8 cellular contexts compared by ENCODE assay signal in the genomic region with DNA sequence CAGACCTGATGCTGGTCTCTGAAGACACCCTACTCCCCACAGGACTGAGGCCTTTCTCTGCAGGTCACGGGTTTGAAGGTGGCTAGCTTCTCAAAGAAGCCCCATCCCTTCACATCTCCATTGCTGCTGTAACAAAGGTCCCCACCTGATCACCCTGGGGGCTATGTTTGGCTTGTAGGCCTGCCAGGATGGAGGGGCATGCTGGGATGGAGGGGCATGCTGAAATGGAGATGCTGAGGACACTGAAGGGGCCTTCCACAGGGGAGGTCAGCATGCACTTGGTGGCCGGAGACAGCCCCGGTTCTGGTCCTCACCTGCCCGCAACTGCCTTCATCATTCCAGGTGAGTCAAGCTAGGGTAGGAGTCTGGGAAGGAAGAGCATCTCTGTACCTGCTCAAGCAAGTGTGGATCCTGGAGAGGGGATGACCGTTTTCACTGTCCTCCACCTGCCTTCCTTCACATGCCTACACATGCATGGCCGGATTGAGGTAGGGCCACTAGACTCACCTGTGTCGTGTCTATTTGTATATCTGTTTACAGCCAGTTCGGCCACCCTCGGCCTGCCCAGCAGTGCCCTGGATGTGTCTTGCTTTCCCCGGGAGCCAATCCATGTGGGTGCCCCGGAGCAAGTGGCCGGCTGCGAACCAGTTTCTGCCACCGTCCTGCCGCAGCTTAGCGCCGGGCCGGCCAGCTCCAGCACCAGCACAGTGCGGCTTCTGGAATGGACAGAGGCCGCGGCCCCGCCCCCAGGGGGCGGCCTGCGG. TPM values are rescaled to one million over a fixed set of nuclear protein-coding genes. Genes with fewer than 3 reads are reported as not detected.
DNase-seq lines count a peak whose midpoint lies in the region; ATAC-seq and TF ChIP-seq lines count a peak whose summit lies in the region.

No MANE protein-coding gene starts in this region.

- H3K4me3 ChIP-seq in DND-41 (ENCODE audit: low read depth in 1 of 2, low read length in 2 of 2), result peak overlapping the region; percentile 19 to 77; a peak in 3 of 4 replicates
- H3K4me3 ChIP-seq in HUES48 (ENCODE audit: low read depth, low read length), result peak overlapping the region; percentile 68
- peak overlapping the region; percentile 82 to 95 for H3K4me3 ChIP-seq in neuronal stem cell (ENCODE audit: low read length in 2 of 2)

- peaks cover 12% of the 10 kb centered on the region in 2 donors for H3K27me3 Mint-ChIP-seq in effector memory CD8-positive, alpha-beta T cell

- H2BK120ac ChIP-seq in neuronal stem cell (ENCODE audit: low read depth, low read length), result no peak overlapping the region

- peak overlapping the region; percentile 40 for H3K23ac ChIP-seq in neuronal stem cell (ENCODE audit: low read depth, low read length, poor library complexity)

- H3K36me3 ChIP-seq in DND-41 (ENCODE audit: insufficient read depth, low read length) (no peaks in the 10 kb centered on the region), HUES48 (ENCODE audit: control insufficient read depth, insufficient read depth, low read length) (peaks cover 14% of the 10 kb centered on the region; the same call in 1 of the 2 replicates), neuronal stem cell (replicated peaks in 1 of 2; ENCODE audit: control insufficient read depth in 2 of 2, insufficient read depth in 2 of 2, low read length in 2 of 2) (peaks cover 0 to 18% of the 10 kb centered on the region in 2 donors)

- POLR2A ChIA-PET in HEK293T (lab: Yijun Ruan, JAX), result interaction anchor here (3.0 kb wide), 1 partner anchor 56 kb away, joined by 35 read pairs; a partner anchor contains a TSS

- H3K27ac ChIP-seq in DND-41 (ENCODE audit: low read length) (peak overlapping the region; percentile 47; the same call in 1 of the 2 replicates), HUES48 (ENCODE audit: low read depth, low read length) (no peak overlapping the region), neuronal stem cell (replicated peaks; ENCODE audit: low read length) (no peak overlapping the region)

- no peak overlapping the region for H2BK15ac ChIP-seq in neuronal stem cell (ENCODE audit: low read length)

- peak overlapping the region; percentile 54 for H3K9ac ChIP-seq in DND-41 (ENCODE audit: low read depth, low read length)
- no peak overlapping the region; the same call in 1 of the 2 replicates for H3K9ac ChIP-seq in HUES48 (ENCODE audit: low read depth, low read length)
- H3K9ac ChIP-seq in neuronal stem cell (ENCODE audit: low read depth, low read length, poor library complexity), result peak overlapping the region; percentile 79

- H3K18ac ChIP-seq in neuronal stem cell (ENCODE audit: low read length), result peak overlapping the region; percentile 80

- H3K36me3 Mint-ChIP-seq in effector memory CD8-positive, alpha-beta T cell (ENCODE audit: insufficient read depth), result peaks cover 8% of the 10 kb centered on the region

- peak overlapping the region; percentile 4 for H2BK5ac ChIP-seq in neuronal stem cell (ENCODE audit: low read length)

- H3K4me2 ChIP-seq in DND-41 (ENCODE audit: insufficient read depth, low read length) (peak overlapping the region; percentile 64), neuronal stem cell (ENCODE audit: insufficient read depth, low read length, poor library complexity, severe bottlenecking) (peak overlapping the region; percentile 67)

- no peaks in the 10 kb centered on the region for H3K79me1 ChIP-seq in neuronal stem cell (ENCODE audit: low read depth, low read length)

- peak overlapping the region; percentile 88 to 98 for H3K4me3 Mint-ChIP-seq in effector memory CD8-positive, alpha-beta T cell

- H3K9me3 ChIP-seq in DND-41 (ENCODE audit: insufficient read depth, low read length, severe bottlenecking) (no peaks in the 10 kb centered on the region), HUES48 (ENCODE audit: control insufficient read depth, insufficient read depth, low read length) (no peaks in the 10 kb centered on the region), neuronal stem cell (replicated peaks in 1 of 2; ENCODE audit: control insufficient read depth in 2 of 2, insufficient read depth in 1 of 2, low read depth in 1 of 2, low read length in 2 of 2) (no peaks in the 10 kb centered on the region)

- CTCF ChIA-PET in HEK293T (lab: Yijun Ruan, JAX), result no interaction called here

- H4K8ac ChIP-seq in neuronal stem cell (ENCODE audit: low read depth, low read length), result no peak overlapping the region

- H2AK5ac ChIP-seq in neuronal stem cell (ENCODE audit: low read depth, low read length), result no peak overlapping the region

- H3K14ac ChIP-seq in neuronal stem cell (ENCODE audit: low read length), result peak overlapping the region; percentile 25

- TF ChIP-seq CTCF in DND-41 (IDR thresholded peaks at IDR 0.05; ENCODE audit: borderline replicate concordance, extremely low read depth, low read length, poor library complexity, severe bottlenecking), result no peak

- no peaks in the 10 kb centered on the region for H3K27me3 ChIP-seq in DND-41 (ENCODE audit: insufficient read depth, low read length, poor library complexity)
- H3K27me3 ChIP-seq in HUES48 (ENCODE audit: control insufficient read depth, insufficient read depth, low read length), result no peaks in the 10 kb centered on the region
- peaks cover 0 to 7% (median 3%) of the 10 kb centered on the region in 3 experiments for H3K27me3 ChIP-seq in neuronal stem cell (ENCODE audit: control insufficient read depth in 3 of 3, insufficient read depth in 3 of 3, low read depth in 1 of 3, low read length in 3 of 3)

- no peak for ATAC-seq in DND-41 (ENCODE audit: insufficient read depth, low read depth)
- ATAC-seq in effector memory CD8-positive, alpha-beta T cell (replicated peaks), result no peak

- no peak overlapping the region for H2BK12ac ChIP-seq in neuronal stem cell (ENCODE audit: low read length)

- H2AFZ ChIP-seq in DND-41 (ENCODE audit: low read depth, low read length) (peak overlapping the region; percentile 71), neuronal stem cell (ENCODE audit: low read length) (peak overlapping the region; percentile 91)

- H3K4ac ChIP-seq in neuronal stem cell (ENCODE audit: low read length), result no peak overlapping the region

- no peak overlapping the region for H4K91ac ChIP-seq in neuronal stem cell (ENCODE audit: low read depth, low read length, poor library complexity)

- H3K4me1 ChIP-seq in DND-41 (ENCODE audit: insufficient read depth, low read length) (peaks cover 23% of the 10 kb centered on the region), HUES48 (ENCODE audit: control insufficient read depth, insufficient read depth, low read length) (no peaks in the 10 kb centered on the region), neuronal stem cell (ENCODE audit: control insufficient read depth in 2 of 2, insufficient read depth in 1 of 2, low read depth in 1 of 2, low read length in 2 of 2) (peaks cover 0 to 5% of the 10 kb centered on the region in 2 donors)

- no CpG with 5 or more reads among the region's 24 CpGs for WGBS in neuronal stem cell (ENCODE audit: extremely low coverage in 2 of 2, insufficient read length in 2 of 2, insufficient replicate concordance in 1 of 2), 2 donors

- DNase-seq in DND-41, result no peak
- no peak for DNase-seq in effector memory CD8-positive, alpha-beta T cell
- DNase-seq in neuronal stem cell (ENCODE audit: low spot score), result no peak
- DNase-seq in HEK293T (ENCODE audit: extremely low spot score), result no peak
- no peak for DNase-seq in stimulated activated CD8-positive, alpha-beta memory T cell treated with anti-CD3 and anti-CD28 coated beads, Interleukin-4, amount 100 ng/mL, for 48 hours
- no peak for DNase-seq in superior temporal gyrus (ENCODE audit: extremely low spot score)
- DNase-seq in LoVo (ENCODE audit: low spot score), result no peak

- H3K79me2 ChIP-seq in DND-41 (ENCODE audit: insufficient read depth, low read length), result peaks cover 14% of the 10 kb centered on the region

- peak overlapping the region; percentile 87 to 90 for H3K27ac Mint-ChIP-seq in effector memory CD8-positive, alpha-beta T cell

- H3K4me1 Mint-ChIP-seq in effector memory CD8-positive, alpha-beta T cell (ENCODE audit: low read depth in 2 of 2), result peaks cover 3 to 16% of the 10 kb centered on the region in 2 donors

- H3K9me3 Mint-ChIP-seq in effector memory CD8-positive, alpha-beta T cell, result no peaks in the 10 kb centered on the region

- no peaks in the 10 kb centered on the region for H4K20me1 ChIP-seq in DND-41 (ENCODE audit: insufficient read depth, low read length)

TF ChIP-seq in HEK293T, 16 proteins besides CTCF, POLR2A, EP300 and RAD21:
- TF ChIP-seq CTBP1 (IDR thresholded peaks at IDR 0.05; ENCODE audit: borderline replicate concordance) (no peak), FOXK2 (IDR thresholded peaks at IDR 0.05) (no peak), HDGF (IDR thresholded peaks at IDR 0.05; ENCODE audit: borderline replicate concordance) (no peak), FOXA1 (IDR thresholded peaks at IDR 0.05) (no peak), SP1 (IDR thresholded peaks at IDR 0.05) (no peak), LEF1 (IDR thresholded peaks at IDR 0.05; ENCODE audit: borderline replicate concordance) (no peak), NFRKB (IDR thresholded peaks at IDR 0.05) (no peak), TARDBP (IDR thresholded peaks at IDR 0.05) (no peak), SUZ12 (IDR thresholded peaks at IDR 0.05) (no peak), ELF4 (IDR thresholded peaks at IDR 0.05) (no peak), FOXM1 (IDR thresholded peaks at IDR 0.05; ENCODE audit: borderline replicate concordance) (no peak), ARNT (IDR thresholded peaks at IDR 0.05) (no peak), BHLHE40 (IDR thresholded peaks at IDR 0.05; ENCODE audit: borderline replicate concordance) (no peak), ZNF384 (IDR thresholded peaks at IDR 0.05) (no peak), L3MBTL2 (conservative IDR thresholded peaks at IDR 0.05) (no peak)
- TF ChIP-seq, protein P1, sequence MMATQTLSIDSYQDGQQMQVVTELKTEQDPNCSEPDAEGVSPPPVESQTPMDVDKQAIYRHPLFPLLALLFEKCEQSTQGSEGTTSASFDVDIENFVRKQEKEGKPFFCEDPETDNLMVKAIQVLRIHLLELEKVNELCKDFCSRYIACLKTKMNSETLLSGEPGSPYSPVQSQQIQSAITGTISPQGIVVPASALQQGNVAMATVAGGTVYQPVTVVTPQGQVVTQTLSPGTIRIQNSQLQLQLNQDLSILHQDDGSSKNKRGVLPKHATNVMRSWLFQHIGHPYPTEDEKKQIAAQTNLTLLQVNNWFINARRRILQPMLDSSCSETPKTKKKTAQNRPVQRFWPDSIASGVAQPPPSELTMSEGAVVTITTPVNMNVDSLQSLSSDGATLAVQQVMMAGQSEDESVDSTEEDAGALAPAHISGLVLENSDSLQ (IDR thresholded peaks at IDR 0.05), result no peak

RNA-seq across cellular contexts. Expression of a gene that starts 6.0 kb away (rescaled TPM):
- 9.2 TPM for polyA plus RNA-seq in neuronal stem cell (2013, experiment 1 of 2)
- 9.7 TPM for polyA plus RNA-seq in neuronal stem cell (2013, experiment 2 of 2)

RNA-seq across cellular contexts. Expression of a gene that starts 45.3 kb away (rescaled TPM):
- polyA plus RNA-seq in neuronal stem cell (2013, experiment 1 of 2), result 1.7 TPM
- 1.9 TPM for polyA plus RNA-seq in neuronal stem cell (2013, experiment 2 of 2)

RNA-seq across cellular contexts. Expression of a gene that starts 55.8 kb away (rescaled TPM):
- polyA plus RNA-seq in neuronal stem cell (2013, experiment 1 of 2), result 84.4 TPM
- polyA plus RNA-seq in neuronal stem cell (2013, experiment 2 of 2), result 85.8 TPM
